Comparison of ENCODE assay signal across 25 cellular contexts in genomic region chr12:4535871-4536270, GRCh38.
"Had no signal": no experiment of that assay in that cellular context is flagged by ENCODE, and none has a peak within 500 bp of the region (broad histone marks: within the 10 kb centered on the region; RNA-seq: fewer than 3 reads in every experiment).

No MANE protein-coding gene starts in this region.

- H3K27me3 ChIP-seq: breast epithelium, gastroesophageal sphincter, ovary, right lobe of liver, stomach, thyroid gland, upper lobe of left lung, vagina had no signal

- H3K36me3 Mint-ChIP-seq: immature natural killer cell had no signal

- H3K36me3 ChIP-seq: breast epithelium, ovary had no signal

- DNase-seq: activated CD4-positive, alpha-beta T cell treated with anti-CD3 and anti-CD28 coated beads for 4 hours; activated CD4-positive, alpha-beta T cell treated with anti-CD3 and anti-CD28 coated beads, Interleukin-2, amount 50 U/mL, for 4 hours; activated gamma-delta T cell; activated naive CD4-positive, alpha-beta T cell treated with anti-CD3 and anti-CD28 coated beads, Interleukin-2, amount 10 ng/mL, durations not matched to agents 7 days and 5 days; activated naive CD8-positive, alpha-beta T cell treated with anti-CD3 and anti-CD28 coated beads, Interleukin-2, amount 50 U/mL, for 24 hours; activated T-cell treated with anti-CD3 and anti-CD28 coated beads for 4 hours; central memory CD4-positive, alpha-beta T cell; head of caudate nucleus; hypothalamus; immature natural killer cell; midbrain; naive thymus-derived CD4-positive, alpha-beta T cell; ovary; right lobe of liver; stimulated activated CD4-positive, alpha-beta T cell treated with anti-CD3 and anti-CD28 coated beads, Interleukin-4, amount 100 ng/mL, for 24 hours; stimulated activated naive B cell treated with anti-CD40 and anti-IgM and Interleukin-4, amounts not matched to agents 10 μg/mL and 1 μg/mL and 100 μg/mL, for 72 hours; stomach; thyroid gland; upper lobe of left lung had no signal

- H3K9me3 Mint-ChIP-seq: activated naive CD4-positive, alpha-beta T cell treated with anti-CD3 and anti-CD28 coated beads, Interleukin-2, amount 10 ng/mL, durations not matched to agents 7 days and 5 days; activated naive CD8-positive, alpha-beta T cell treated with anti-CD3 and anti-CD28 coated beads, Interleukin-2, amount 50 U/mL, for 24 hours; activated T-helper 1 cell treated with anti-CD3 and anti-CD28 coated beads, Interleukin-12 subunit alpha, Interleukin-12 subunit beta, Interleukin-2, Interleukin-4 antibody, amounts not matched to agents 30 ng/mL and 10 ng/mL and 1 ng/mL, durations not matched to agents 14 hours and 24 hours and 36 hours; immature natural killer cell; stimulated activated naive B cell treated with anti-CD40 and anti-IgM and Interleukin-4, amounts not matched to agents 10 μg/mL and 1 μg/mL and 100 μg/mL, for 72 hours had no signal

- H3K4me3 ChIP-seq: breast epithelium, gastroesophageal sphincter, ovary, right lobe of liver, stomach, thyroid gland, upper lobe of left lung, vagina had no signal

- H3K27me3 Mint-ChIP-seq: activated naive CD4-positive, alpha-beta T cell treated with anti-CD3 and anti-CD28 coated beads, Interleukin-2, amount 10 ng/mL, durations not matched to agents 7 days and 5 days; activated naive CD8-positive, alpha-beta T cell treated with anti-CD3 and anti-CD28 coated beads, Interleukin-2, amount 50 U/mL, for 24 hours; naive thymus-derived CD4-positive, alpha-beta T cell; progenitor cell of endocrine pancreas; stimulated activated naive B cell treated with anti-CD40 and anti-IgM and Interleukin-4, amounts not matched to agents 10 μg/mL and 1 μg/mL and 100 μg/mL, for 72 hours had no signal

- H3K4me3 Mint-ChIP-seq: activated naive CD8-positive, alpha-beta T cell treated with anti-CD3 and anti-CD28 coated beads, Interleukin-2, amount 50 U/mL, for 24 hours had no signal

- H3K27ac ChIP-seq: breast epithelium, gastroesophageal sphincter, ovary, right lobe of liver, stomach, thyroid gland, upper lobe of left lung, vagina, VCaP had no signal

- H3K9me3 ChIP-seq: breast epithelium, gastroesophageal sphincter, ovary, right lobe of liver, stomach, thyroid gland, upper lobe of left lung, vagina had no signal

- H3K27ac Mint-ChIP-seq: activated naive CD4-positive, alpha-beta T cell treated with anti-CD3 and anti-CD28 coated beads, Interleukin-2, amount 10 ng/mL, durations not matched to agents 7 days and 5 days; activated naive CD8-positive, alpha-beta T cell treated with anti-CD3 and anti-CD28 coated beads, Interleukin-2, amount 50 U/mL, for 24 hours; stimulated activated naive B cell treated with anti-CD40 and anti-IgM and Interleukin-4, amounts not matched to agents 10 μg/mL and 1 μg/mL and 100 μg/mL, for 72 hours had no signal

- ATAC-seq: activated naive CD8-positive, alpha-beta T cell treated with anti-CD3 and anti-CD28 coated beads, Interleukin-2, amount 50 U/mL, for 24 hours; gastroesophageal sphincter; naive thymus-derived CD4-positive, alpha-beta T cell; right lobe of liver; stimulated activated naive B cell treated with anti-CD40 and anti-IgM and Interleukin-4, amounts not matched to agents 10 μg/mL and 1 μg/mL and 100 μg/mL, for 72 hours had no signal
